Comparison of ENCODE assay signal across 1 cellular context in the genomic region with DNA sequence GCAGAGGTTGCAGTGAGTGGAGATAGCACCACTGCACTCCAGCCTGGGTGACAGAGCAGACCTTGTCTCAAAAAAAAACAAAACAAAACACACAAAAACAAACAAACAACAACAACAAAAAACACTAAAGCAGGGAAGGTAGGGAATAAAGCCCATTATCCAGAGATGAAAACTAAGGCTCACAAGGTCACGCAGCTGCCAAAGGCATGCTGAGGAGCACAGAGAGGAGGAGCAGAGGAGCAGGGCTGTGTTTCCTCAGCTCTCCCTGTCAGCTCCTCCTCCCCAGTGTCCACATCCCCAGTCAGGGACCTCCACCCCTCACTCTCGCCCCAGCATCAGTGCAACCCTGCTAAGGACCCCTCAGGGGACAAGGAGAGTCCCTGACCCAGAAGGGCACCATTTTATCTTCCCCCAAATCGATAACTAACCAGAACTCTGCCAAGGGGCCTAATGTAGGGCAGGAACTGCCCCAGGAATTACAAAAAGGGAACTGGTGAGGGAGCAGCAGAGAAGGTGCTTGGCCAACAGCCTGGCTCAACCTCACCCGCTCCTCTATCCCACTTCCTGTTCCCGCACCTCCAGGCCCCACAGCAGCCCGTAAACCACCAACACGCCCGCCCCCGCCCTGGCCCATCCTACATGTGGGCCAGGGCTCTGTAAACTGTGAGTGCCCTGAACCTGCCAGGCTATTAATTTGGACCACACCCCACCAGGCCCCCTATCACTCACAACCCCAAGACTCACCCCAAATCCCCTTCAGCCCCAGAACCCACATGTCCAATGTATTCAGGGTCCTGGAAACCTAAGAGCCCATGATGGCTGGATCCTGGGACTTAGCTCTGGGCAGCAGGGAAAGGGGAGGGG.
TF ChIP-seq lines count a peak whose summit lies in the region.

No MANE protein-coding gene starts in this region.

TF ChIP-seq in H1, 55 proteins besides CTCF, POLR2A, EP300 and RAD21:
- TF ChIP-seq SP2 (IDR thresholded peaks at IDR 0.05; ENCODE audit: low read length) = no peak
- no peak for TF ChIP-seq CHD1 (IDR thresholded peaks at IDR 0.05; ENCODE audit: low read depth, low read length)
- no peak for TF ChIP-seq TBP (IDR thresholded peaks at IDR 0.05; ENCODE audit: low read depth, low read length)
- TF ChIP-seq ATF3 (IDR thresholded peaks at IDR 0.05; ENCODE audit: insufficient read depth, low read depth, low read length) = no peak
- TF ChIP-seq, protein P1, sequence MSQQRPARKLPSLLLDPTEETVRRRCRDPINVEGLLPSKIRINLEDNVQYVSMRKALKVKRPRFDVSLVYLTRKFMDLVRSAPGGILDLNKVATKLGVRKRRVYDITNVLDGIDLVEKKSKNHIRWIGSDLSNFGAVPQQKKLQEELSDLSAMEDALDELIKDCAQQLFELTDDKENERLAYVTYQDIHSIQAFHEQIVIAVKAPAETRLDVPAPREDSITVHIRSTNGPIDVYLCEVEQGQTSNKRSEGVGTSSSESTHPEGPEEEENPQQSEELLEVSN (IDR thresholded peaks at IDR 0.05) = no peak
- TF ChIP-seq RNF2 (IDR thresholded peaks at IDR 0.05; ENCODE audit: borderline replicate concordance, low read depth, low read length, missing control alignments, poor library complexity, severe bottlenecking) = no peak
- TF ChIP-seq NANOG (IDR thresholded peaks at IDR 0.05; ENCODE audit: insufficient read depth, low read depth, low read length, poor library complexity, severe bottlenecking) = no peak
- no peak for TF ChIP-seq POU5F1 (IDR thresholded peaks at IDR 0.05; ENCODE audit: low read depth, low read length)
- no peak for TF ChIP-seq RFX5 (IDR thresholded peaks at IDR 0.05; ENCODE audit: borderline replicate concordance, low read depth, low read length)
- no peak for TF ChIP-seq KDM4A (IDR thresholded peaks at IDR 0.05; ENCODE audit: low read depth, low read length, severe bottlenecking)
- TF ChIP-seq TAF7 (optimal IDR thresholded peaks at IDR 0.05; ENCODE audit: borderline replicate concordance, low read depth, low read length) = no peak
- no peak for TF ChIP-seq CHD2 (IDR thresholded peaks at IDR 0.05; ENCODE audit: low read length)
- TF ChIP-seq ATF2 (IDR thresholded peaks at IDR 0.05; ENCODE audit: low read length) = no peak
- TF ChIP-seq BCL11A (IDR thresholded peaks at IDR 0.05; ENCODE audit: low read depth in 2 of 2, low read length in 2 of 2) = no peak
- TF ChIP-seq CBX5 (IDR thresholded peaks at IDR 0.05; ENCODE audit: low read depth, low read length) = no peak
TF ChIP-seq in H1: peak in this region for 0.
